ENCODE assay signal across 36 cellular contexts in genomic region chr2:851078-851477, GRCh38.
"Had no signal": no experiment of that assay in that cellular context is flagged by ENCODE, and none has a peak within 500 bp of the region (broad histone marks: within the 10 kb centered on the region; RNA-seq: fewer than 3 reads in every experiment).

No MANE protein-coding gene starts in this region.

- H3K4me3 ChIP-seq: adrenal gland, body of pancreas, breast epithelium had no signal

- H3K9me3 Mint-ChIP-seq: activated B cell treated with CpG ODN at 0.5 μM for 24 hours; activated CD4-positive, alpha-beta memory T cell treated with anti-CD3 and anti-CD28 coated beads for 36 hours; activated naive CD4-positive, alpha-beta T cell treated with anti-CD3 and anti-CD28 coated beads for 36 hours had no signal

- H3K4me1 ChIP-seq: adrenal gland, body of pancreas, breast epithelium had no signal

- H3K36me3 Mint-ChIP-seq: activated CD4-positive, alpha-beta memory T cell treated with anti-CD3 and anti-CD28 coated beads for 36 hours had no signal

- H3K27me3 Mint-ChIP-seq: activated CD4-positive, alpha-beta memory T cell treated with anti-CD3 and anti-CD28 coated beads for 36 hours; activated CD4-positive, alpha-beta T cell treated with anti-CD3 and anti-CD28 coated beads, Interleukin-2, amount 10 ng/mL, durations not matched to agents 24 days and 14 days; activated naive CD8-positive, alpha-beta T cell treated with anti-CD3 and anti-CD28 coated beads for 36 hours; activated T-helper 17 cell treated with anti-CD3 and anti-CD28 coated beads, Interleukin-2, amount 50 U/mL, for 72 hours had no signal

- DNase-seq: activated B cell treated with CpG ODN at 0.5 μM for 24 hours; activated CD4-positive, alpha-beta memory T cell treated with anti-CD3 and anti-CD28 coated beads for 36 hours; activated CD4-positive, alpha-beta T cell treated with anti-CD3 and anti-CD28 coated beads for 4 hours; activated CD4-positive, alpha-beta T cell treated with anti-CD3 and anti-CD28 coated beads, Interleukin-2, amount 10 ng/mL, durations not matched to agents 24 days and 14 days; activated CD4-positive, alpha-beta T cell treated with anti-CD3 and anti-CD28 coated beads, Interleukin-2, amount 50 U/mL, for 1 hour; activated CD4-positive, alpha-beta T cell treated with anti-CD3 and anti-CD28 coated beads, Interleukin-2, amount 50 U/mL, for 4 hours; activated CD4-positive, CD25-positive, alpha-beta regulatory T cell treated with anti-CD3 and anti-CD28 coated beads, Interleukin-2, amount 50 U/mL, for 72 hours; activated CD8-positive, alpha-beta memory T cell treated with anti-CD3 and anti-CD28 coated beads, Interleukin-2, amount 50 U/mL, for 4 hours; activated CD8-positive, alpha-beta T cell treated with anti-CD3 and anti-CD28 coated beads for 36 hours; activated effector memory CD4-positive, alpha-beta T cell treated with anti-CD3 and anti-CD28 coated beads, Interleukin-2, amount 50 U/mL, for 16 hours; activated gamma-delta T cell treated with Interleukin-2 at 50 U/mL for 16 hours; activated naive CD4-positive, alpha-beta T cell; activated naive CD4-positive, alpha-beta T cell treated with anti-CD3 and anti-CD28 coated beads for 36 hours; activated naive CD4-positive, alpha-beta T cell treated with anti-CD3 and anti-CD28 coated beads, Interleukin-2, amount 50 U/mL, for 16 hours; activated naive CD8-positive, alpha-beta T cell treated with anti-CD3 and anti-CD28 coated beads for 36 hours; activated T-cell treated with anti-CD3 and anti-CD28 coated beads for 4 hours; activated T-cell treated with anti-CD3 and anti-CD28 coated beads, Interleukin-2, amount 50 U/mL, for 1 hour; activated T-cell treated with anti-CD3 and anti-CD28 coated beads, Interleukin-2, amount 50 U/mL, for 4 hours; activated T-cell treated with anti-CD3 and anti-CD28 coated beads, Interleukin-2, amount 50 U/mL, for 72 hours; adrenal gland; amniotic stem cell; aorta; body of pancreas; brain microvascular endothelial cell; central memory CD4-positive, alpha-beta T cell; T-helper 2 cell; T-helper 9 cell had no signal

- ATAC-seq: activated CD8-positive, alpha-beta T cell treated with anti-CD3 and anti-CD28 coated beads for 36 hours; activated naive CD4-positive, alpha-beta T cell treated with anti-CD3 and anti-CD28 coated beads, Interleukin-2, amount 50 U/mL, for 72 hours; activated T-cell treated with anti-CD3 and anti-CD28 coated beads, Interleukin-2, amount 50 U/mL, for 4 hours; activated T-cell treated with anti-CD3 and anti-CD28 coated beads, Interleukin-2, amount 50 U/mL, for 72 hours; activated T-helper 17 cell treated with anti-CD3 and anti-CD28 coated beads, Interleukin-2, amount 50 U/mL, for 72 hours; body of pancreas had no signal

- H3K4me3 Mint-ChIP-seq: activated B cell treated with CpG ODN at 0.5 μM for 24 hours; activated CD4-positive, alpha-beta memory T cell treated with anti-CD3 and anti-CD28 coated beads for 36 hours; activated CD4-positive, alpha-beta T cell treated with anti-CD3 and anti-CD28 coated beads, Interleukin-2, amount 10 ng/mL, durations not matched to agents 24 days and 14 days; activated CD8-positive, alpha-beta T cell treated with anti-CD3 and anti-CD28 coated beads for 36 hours; activated naive CD4-positive, alpha-beta T cell treated with anti-CD3 and anti-CD28 coated beads for 36 hours; activated naive CD8-positive, alpha-beta T cell treated with anti-CD3 and anti-CD28 coated beads for 36 hours; activated T-cell treated with anti-CD3 and anti-CD28 coated beads, Interleukin-2, amount 50 U/mL, for 4 hours; activated T-cell treated with anti-CD3 and anti-CD28 coated beads, Interleukin-2, amount 50 U/mL, for 72 hours; activated T-helper 1 cell treated with anti-CD3 and anti-CD28 coated beads, Interleukin-12 subunit alpha, Interleukin-12 subunit beta, Interleukin-2, Interleukin-4 antibody, amounts not matched to agents 30 ng/mL and 10 ng/mL and 1 ng/mL, durations not matched to agents 14 hours and 24 hours and 36 hours; activated T-helper 17 cell treated with anti-CD3 and anti-CD28 coated beads, Interleukin-2, amount 50 U/mL, for 72 hours; T-helper 1 cell treated with Interleukin-12 subunit alpha and Interleukin-12 subunit beta and Interleukin-4 antibody, amounts not matched to agents 30 μg/mL and 1 μg/mL, for 36 hours; T-helper 2 cell treated with Interferon-gamma antibody and Interleukin-4, amounts not matched to agents 5 μg/mL and 100 μg/mL, for 36 hours had no signal

- H3K27ac ChIP-seq: adrenal gland, body of pancreas, brain microvascular endothelial cell, breast epithelium, VCaP had no signal

- FAIRE-seq: astrocyte, TTC549 had no signal

- H3K27me3 ChIP-seq: adrenal gland, body of pancreas, brain microvascular endothelial cell, breast epithelium had no signal

- H3K36me3 ChIP-seq: adrenal gland, brain microvascular endothelial cell, breast epithelium had no signal

- H3K9me3 ChIP-seq: adrenal gland, body of pancreas, breast epithelium had no signal

- H3K27ac Mint-ChIP-seq: activated B cell treated with CpG ODN at 0.5 μM for 24 hours; activated CD4-positive, alpha-beta memory T cell treated with anti-CD3 and anti-CD28 coated beads for 36 hours; activated CD4-positive, alpha-beta T cell treated with anti-CD3 and anti-CD28 coated beads, Interleukin-2, amount 10 ng/mL, durations not matched to agents 24 days and 14 days; activated CD8-positive, alpha-beta T cell treated with anti-CD3 and anti-CD28 coated beads for 36 hours; activated naive CD4-positive, alpha-beta T cell treated with anti-CD3 and anti-CD28 coated beads for 36 hours; activated naive CD4-positive, alpha-beta T cell treated with anti-CD3 and anti-CD28 coated beads, Interleukin-2, amount 50 U/mL, for 72 hours; activated naive CD8-positive, alpha-beta T cell treated with anti-CD3 and anti-CD28 coated beads for 36 hours; activated T-cell treated with anti-CD3 and anti-CD28 coated beads, Interleukin-2, amount 50 U/mL, for 72 hours; activated T-helper 1 cell treated with anti-CD3 and anti-CD28 coated beads, Interleukin-12 subunit alpha, Interleukin-12 subunit beta, Interleukin-2, Interleukin-4 antibody, amounts not matched to agents 30 ng/mL and 10 ng/mL and 1 ng/mL, durations not matched to agents 14 hours and 24 hours and 36 hours; activated T-helper 17 cell treated with anti-CD3 and anti-CD28 coated beads, Interleukin-2, amount 50 U/mL, for 72 hours; T-helper 1 cell treated with Interleukin-12 subunit alpha and Interleukin-12 subunit beta and Interleukin-4 antibody, amounts not matched to agents 30 μg/mL and 1 μg/mL, for 36 hours; T-helper 2 cell treated with Interferon-gamma antibody and Interleukin-4, amounts not matched to agents 5 μg/mL and 100 μg/mL, for 36 hours had no signal
